Comparison of ENCODE assay signal across 8 cellular contexts in the genomic region with DNA sequence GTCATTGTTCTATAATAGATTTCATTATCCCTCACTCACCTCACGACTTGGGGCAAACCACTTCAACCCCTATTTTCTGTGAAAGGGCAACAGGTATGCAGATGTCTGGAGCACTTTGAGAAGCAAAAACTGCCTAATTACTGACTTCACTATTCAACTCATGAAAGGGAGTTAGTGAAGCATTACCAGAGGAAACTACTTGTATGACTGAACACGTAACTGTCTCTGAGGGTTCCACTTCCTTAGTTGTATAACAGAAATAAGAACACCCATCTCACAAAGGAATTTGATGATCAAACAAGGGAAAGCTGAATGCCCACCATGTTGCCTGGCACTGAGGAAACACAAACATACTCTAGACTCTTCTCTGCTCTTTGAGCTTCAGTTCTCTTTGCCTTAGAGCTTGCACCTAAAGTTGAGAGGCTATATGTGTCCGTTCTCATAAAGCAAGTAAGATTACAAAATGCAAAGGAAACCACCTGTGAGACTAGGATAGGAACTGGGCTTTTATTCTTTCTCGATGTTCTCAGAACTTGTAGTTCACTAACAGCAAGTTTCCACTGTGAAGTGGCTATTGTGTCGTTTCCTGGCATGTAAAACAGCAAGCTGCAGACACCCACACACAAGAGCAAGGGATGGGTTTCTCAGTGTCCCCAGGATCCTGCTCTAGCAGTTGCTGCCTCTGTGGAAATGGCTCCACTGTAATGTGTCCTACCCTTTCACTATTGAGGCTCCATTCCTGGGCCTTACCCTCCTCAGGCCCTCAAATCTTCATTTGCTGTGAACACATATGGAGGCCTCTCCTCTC. TPM values are rescaled to one million over a fixed set of nuclear protein-coding genes. Genes with fewer than 3 reads are reported as not detected.
DNase-seq lines count a peak whose midpoint lies in the region; ATAC-seq and TF ChIP-seq lines count a peak whose summit lies in the region.

No MANE protein-coding gene starts in this region.

- DNase-seq in CD8-positive, alpha-beta memory T cell: peak in 2 of 5 donors; percentile 64 to 84
- no peak for DNase-seq in activated T-cell treated with anti-CD3 and anti-CD28 coated beads, Interleukin-2, amount 50 U/mL, for 4 hours
- no peak for DNase-seq in erythroblast (lab: John Stamatoyannopoulos, UW)
- DNase-seq in dedifferentiated amniotic fluid mesenchymal stem cell (ENCODE audit: extremely low spot score): no peak
- DNase-seq in NOMO-1 treated with DMSO at 0.1 percent for 48 hours (lab: John Stamatoyannopoulos, UW; ENCODE audit: unreplicated experiment): no peak

- H3K27ac Mint-ChIP-seq in CD8-positive, alpha-beta memory T cell: peak overlapping the region; percentile 97 to 99 (median 98)

- CTCF ChIA-PET in CD8-positive, alpha-beta memory T cell (lab: Charles Lee): interaction anchor here (0.9 to 1.6 kb wide), 2 partner anchors 9 to 21 kb away, joined by 3 to 4 read pairs; no protein-coding TSS in a partner anchor

- peaks cover 22% of the 10 kb centered on the region for H3K79me2 ChIP-seq in parathyroid adenoma

- H3K27me3 Mint-ChIP-seq in CD8-positive, alpha-beta memory T cell: peaks cover 0 to 3% of the 10 kb centered on the region in 2 donors
- H3K27me3 Mint-ChIP-seq in activated T-cell treated with anti-CD3 and anti-CD28 coated beads, Interleukin-2, amount 50 U/mL, for 4 hours (ENCODE audit: low read depth): no peaks in the 10 kb centered on the region

- H3K9ac ChIP-seq in parathyroid adenoma: no peak overlapping the region

- H3K4me2 ChIP-seq in parathyroid adenoma (ENCODE audit: low read length): peak overlapping the region; percentile 6

- H3K4me3 ChIP-seq in CD8-positive, alpha-beta memory T cell (ENCODE audit: low read length): peak overlapping the region; percentile 87
- H3K4me3 ChIP-seq in parathyroid adenoma (ENCODE audit: low read depth, low read length): no peak overlapping the region

- peak overlapping the region; percentile 97 to 99 (median 98) for H3K4me3 Mint-ChIP-seq in CD8-positive, alpha-beta memory T cell
- peak overlapping the region; percentile 99 for H3K4me3 Mint-ChIP-seq in activated T-cell treated with anti-CD3 and anti-CD28 coated beads, Interleukin-2, amount 50 U/mL, for 4 hours

- POLR2A ChIA-PET in CD8-positive, alpha-beta memory T cell (lab: Charles Lee): interaction anchor here (1.0 to 1.3 kb wide), 2 partner anchors 9 to 64 kb away, joined by 4 to 5 read pairs; no protein-coding TSS in a partner anchor

- H3K4me1 ChIP-seq in CD8-positive, alpha-beta memory T cell (ENCODE audit: insufficient read depth, low read length): peaks cover 64% of the 10 kb centered on the region
- peaks cover 4% of the 10 kb centered on the region for H3K4me1 ChIP-seq in parathyroid adenoma

- H2AFZ ChIP-seq in parathyroid adenoma: no peak overlapping the region

- no peak for TF ChIP-seq POLR2A in erythroblast (IDR thresholded peaks at IDR 0.05; ENCODE audit: low read length)

- no peaks in the 10 kb centered on the region for H3K36me3 ChIP-seq in CD8-positive, alpha-beta memory T cell (ENCODE audit: insufficient read depth, low read length)
- H3K36me3 ChIP-seq in parathyroid adenoma (ENCODE audit: control insufficient read depth, insufficient read depth, low read length): no peaks in the 10 kb centered on the region

- H3K36me3 Mint-ChIP-seq in CD8-positive, alpha-beta memory T cell: peaks cover 0 to 34% (median 2%) of the 10 kb centered on the region in 3 donors
- H3K36me3 Mint-ChIP-seq in activated T-cell treated with anti-CD3 and anti-CD28 coated beads, Interleukin-2, amount 50 U/mL, for 4 hours (ENCODE audit: insufficient read depth): peaks cover 5% of the 10 kb centered on the region

- TF ChIP-seq CTCF in parathyroid adenoma (IDR thresholded peaks at IDR 0.05): no peak

- H3K9me3 Mint-ChIP-seq in CD8-positive, alpha-beta memory T cell: no peaks in the 10 kb centered on the region
- no peaks in the 10 kb centered on the region for H3K9me3 Mint-ChIP-seq in activated T-cell treated with anti-CD3 and anti-CD28 coated beads, Interleukin-2, amount 50 U/mL, for 4 hours

- peak overlapping the region; percentile 20 for H3K27ac ChIP-seq in CD8-positive, alpha-beta memory T cell (ENCODE audit: low read depth, low read length)
- H3K27ac ChIP-seq in parathyroid adenoma: peak overlapping the region; percentile 8

- peaks cover 65 to 75% (median 74%) of the 10 kb centered on the region in 3 donors for H3K4me1 Mint-ChIP-seq in CD8-positive, alpha-beta memory T cell
- peaks cover 69% of the 10 kb centered on the region for H3K4me1 Mint-ChIP-seq in activated T-cell treated with anti-CD3 and anti-CD28 coated beads, Interleukin-2, amount 50 U/mL, for 4 hours (ENCODE audit: low read depth)

- H3K9me3 ChIP-seq in CD8-positive, alpha-beta memory T cell (ENCODE audit: low read length): no peaks in the 10 kb centered on the region
- no peaks in the 10 kb centered on the region for H3K9me3 ChIP-seq in parathyroid adenoma (ENCODE audit: control insufficient read depth, low read length)

- ATAC-seq in GM19324 (IDR thresholded peaks at IDR 0.05; ENCODE audit: low FRiP score, unreplicated experiment) (peak; percentile 47), HG03196 (IDR thresholded peaks at IDR 0.05; ENCODE audit: unreplicated experiment) (peak; percentile 55)
- peak; percentile 35 to 44 for ATAC-seq in activated T-cell treated with anti-CD3 and anti-CD28 coated beads, Interleukin-2, amount 50 U/mL, for 4 hours

- H3K27me3 ChIP-seq in CD8-positive, alpha-beta memory T cell (ENCODE audit: insufficient read depth, low read length, poor library complexity, severe bottlenecking): no peaks in the 10 kb centered on the region
- H3K27me3 ChIP-seq in parathyroid adenoma (ENCODE audit: control insufficient read depth, insufficient read depth, low read length): no peaks in the 10 kb centered on the region

RNA-seq across cellular contexts. Expression of gene TMEM243, which starts 2.6 kb away (rescaled TPM):
- total RNA-seq in CD8-positive, alpha-beta memory T cell: 10 to 100 TPM; 62.9 to 73.3 TPM
- 67.4 TPM for polyA plus RNA-seq in CD8-positive, alpha-beta memory T cell
- total RNA-seq in activated T-cell treated with anti-CD3 and anti-CD28 coated beads, Interleukin-2, amount 50 U/mL, for 4 hours: 10 to 100 TPM; 38.4 to 43.1 (median 39.3) TPM
